ENCODE assay signal across 19 cellular contexts in genomic region chr3:134320749-134321148, GRCh38. TPM values are rescaled to one million over a fixed set of nuclear protein-coding genes. Genes with fewer than 3 reads are reported as not detected.
DNase-seq lines count a peak whose midpoint lies in the region; ATAC-seq and TF ChIP-seq lines count a peak whose summit lies in the region.
"Had no signal": no experiment of that assay in that cellular context is flagged by ENCODE, and none has a peak within 500 bp of the region (broad histone marks: within the 10 kb centered on the region; RNA-seq: fewer than 3 reads in every experiment).

No MANE protein-coding gene starts in this region.

- CTCF ChIA-PET in T-cell (lab: Charles Lee) = no interaction called here
- CTCF ChIA-PET in activated CD8-positive, alpha-beta T cell treated with anti-CD3 and anti-CD28 coated beads, Interleukin-2, amount 10 ng/mL, durations not matched to agents 7 days and 5 days (lab: Charles Lee) = no interaction called here

- no peak overlapping the region for H3K27ac Mint-ChIP-seq in T-cell
- no peak overlapping the region for H3K27ac Mint-ChIP-seq in activated CD8-positive, alpha-beta T cell treated with anti-CD3 and anti-CD28 coated beads, Interleukin-2, amount 10 ng/mL, durations not matched to agents 7 days and 5 days

- no peaks in the 10 kb centered on the region for H3K36me3 Mint-ChIP-seq in T-cell
- H3K36me3 Mint-ChIP-seq in activated CD8-positive, alpha-beta T cell treated with anti-CD3 and anti-CD28 coated beads, Interleukin-2, amount 10 ng/mL, durations not matched to agents 7 days and 5 days (ENCODE audit: low read depth) = no peaks in the 10 kb centered on the region

- POLR2A ChIA-PET in T-cell (lab: Charles Lee) = no interaction called here
- POLR2A ChIA-PET in activated CD8-positive, alpha-beta T cell treated with anti-CD3 and anti-CD28 coated beads, Interleukin-2, amount 10 ng/mL, durations not matched to agents 7 days and 5 days (lab: Charles Lee) = no interaction called here

- no peak overlapping the region for H3K4me3 ChIP-seq in smooth muscle cell
- H3K4me3 ChIP-seq: BLaER1, body of pancreas, tibial nerve had no signal

- no peak overlapping the region for H2AFZ ChIP-seq in smooth muscle cell (ENCODE audit: low read depth)
- H2AFZ ChIP-seq: parathyroid adenoma had no signal

- no peaks in the 10 kb centered on the region for H3K36me3 ChIP-seq in smooth muscle cell (ENCODE audit: low read depth)
- H3K36me3 ChIP-seq: BLaER1, tibial nerve had no signal

- H3K79me2 ChIP-seq in smooth muscle cell (ENCODE audit: low read depth) = no peaks in the 10 kb centered on the region
- H3K79me2 ChIP-seq: parathyroid adenoma had no signal

- H4K20me1 ChIP-seq in smooth muscle cell (ENCODE audit: low read depth) = no peaks in the 10 kb centered on the region
- H4K20me1 ChIP-seq: BLaER1 had no signal

- H3K4me1 ChIP-seq in smooth muscle cell (ENCODE audit: low read depth) = no peaks in the 10 kb centered on the region
- H3K4me1 ChIP-seq: BLaER1, parathyroid adenoma had no signal

- H3K4me2 ChIP-seq in smooth muscle cell = no peak overlapping the region
- H3K4me2 ChIP-seq: BLaER1 had no signal

- 63% methylated on average over 6 of the region's 6 CpGs for WGBS in smooth muscle cell (ENCODE audit: low lambda C conversion rate)

- peaks cover 5% of the 10 kb centered on the region for H3F3A ChIP-seq in smooth muscle cell (ENCODE audit: low read depth)

- no peak for TF ChIP-seq CTCF in smooth muscle cell (IDR thresholded peaks at IDR 0.05; ENCODE audit: borderline replicate concordance, insufficient read depth, poor library complexity, severe bottlenecking)

- no peak overlapping the region for H3K4me3 Mint-ChIP-seq in T-cell
- H3K4me3 Mint-ChIP-seq in activated CD8-positive, alpha-beta T cell treated with anti-CD3 and anti-CD28 coated beads, Interleukin-2, amount 10 ng/mL, durations not matched to agents 7 days and 5 days = no peak overlapping the region

- DNase-seq in H4 (ENCODE audit: low spot score) = peak; percentile 48
- peak; percentile 80 for DNase-seq in RPMI7951 (ENCODE audit: low read depth)
- DNase-seq in glomerular visceral epithelial cell (ENCODE audit: extremely low spot score) = peak; percentile 86
- no peak for DNase-seq in smooth muscle cell (lab: John Stamatoyannopoulos, UW; ENCODE audit: unreplicated experiment)
- DNase-seq in T-cell = no peak
- DNase-seq in NCI-H128 (lab: John Stamatoyannopoulos, UW; ENCODE audit: unreplicated experiment) = no peak
- DNase-seq in activated CD8-positive, alpha-beta T cell treated with anti-CD3 and anti-CD28 coated beads, Interleukin-2, amount 10 ng/mL, durations not matched to agents 7 days and 5 days = no peak
- DNase-seq: activated CD4-positive, alpha-beta T cell treated with anti-CD3 and anti-CD28 coated beads, Interleukin-2, amount 50 U/mL, for 4 hours; activated effector memory CD4-positive, alpha-beta T cell treated with Interleukin-2 at 50 U/mL for 16 hours; body of pancreas; DMS79 treated with DMSO at 0.1 percent for 48 hours; effector CD8-positive, alpha-beta T cell; NCI-H345; OCI-M1; T-helper 9 cell had no signal

- no peaks in the 10 kb centered on the region for H3K27me3 ChIP-seq in smooth muscle cell (ENCODE audit: low read depth)
- H3K27me3 ChIP-seq: BLaER1, body of pancreas, tibial nerve had no signal

- H3K9ac ChIP-seq in smooth muscle cell (ENCODE audit: low read depth) = no peak overlapping the region
- H3K9ac ChIP-seq: BLaER1, parathyroid adenoma had no signal

- ATAC-seq in T-cell (replicated peaks in 1 of 4) (no peak), HG02885 (IDR thresholded peaks at IDR 0.05; ENCODE audit: poor library complexity, unreplicated experiment) (no peak)
- ATAC-seq in activated CD8-positive, alpha-beta T cell treated with anti-CD3 and anti-CD28 coated beads, Interleukin-2, amount 10 ng/mL, durations not matched to agents 7 days and 5 days = no peak
- ATAC-seq: body of pancreas had no signal

- no peaks in the 10 kb centered on the region for H3K4me1 Mint-ChIP-seq in T-cell
- no peaks in the 10 kb centered on the region for H3K4me1 Mint-ChIP-seq in activated CD8-positive, alpha-beta T cell treated with anti-CD3 and anti-CD28 coated beads, Interleukin-2, amount 10 ng/mL, durations not matched to agents 7 days and 5 days (ENCODE audit: low read depth)

- H3K27me3 Mint-ChIP-seq in T-cell = peaks cover 10 to 11% of the 10 kb centered on the region in 2 donors
- H3K27me3 Mint-ChIP-seq in activated CD8-positive, alpha-beta T cell treated with anti-CD3 and anti-CD28 coated beads, Interleukin-2, amount 10 ng/mL, durations not matched to agents 7 days and 5 days (ENCODE audit: low read depth) = peaks cover 26% of the 10 kb centered on the region

- H3K27ac ChIP-seq in smooth muscle cell (ENCODE audit: low read depth) = peak overlapping the region; percentile 76
- H3K27ac ChIP-seq: BLaER1, body of pancreas, parathyroid adenoma, tibial nerve had no signal

- H3K9me3 ChIP-seq in smooth muscle cell (replicated peaks; ENCODE audit: low read depth) = no peaks in the 10 kb centered on the region
- H3K9me3 ChIP-seq: BLaER1, body of pancreas, tibial nerve had no signal

- no peaks in the 10 kb centered on the region for H3K9me3 Mint-ChIP-seq in T-cell
- H3K9me3 Mint-ChIP-seq in activated CD8-positive, alpha-beta T cell treated with anti-CD3 and anti-CD28 coated beads, Interleukin-2, amount 10 ng/mL, durations not matched to agents 7 days and 5 days (ENCODE audit: insufficient read depth) = no peaks in the 10 kb centered on the region

RNA-seq across cellular contexts. Expression of gene AMOTL2, which starts 53.5 kb away (rescaled TPM):
- 21.5 and 23.0 TPM in 2 replicates for total RNA-seq in H4 (2014; rRNA removed; shearing (Covaris generic))
- 13.1 and 15.1 TPM in 2 replicates for total RNA-seq in RPMI7951 (2014; rRNA removed; shearing (Covaris generic))
- 103 and 114 TPM in 2 replicates for total RNA-seq in smooth muscle cell
- polyA plus RNA-seq in smooth muscle cell = 92.1 and 109 TPM in 2 replicates
- under 1 TPM in 3 of 5 donors, not detected in 2; 0.20 to 0.96 (median 0.76) TPM for total RNA-seq in T-cell
- not detected for total RNA-seq in activated CD8-positive, alpha-beta T cell treated with anti-CD3 and anti-CD28 coated beads, Interleukin-2, amount 10 ng/mL, durations not matched to agents 7 days and 5 days

Comparison
In these comparisons a context has a peak if more than half of its experiments do, and no peak if none do; other contexts are left out.
1. DNase-seq: peak in H4 (single experiment), RPMI7951 (single experiment) and glomerular visceral epithelial cell (single experiment); none in smooth muscle cell (single experiment), T-cell (0 of 34), NCI-H128 (single experiment) and activated CD8-positive, alpha-beta T cell treated with anti-CD3 and anti-CD28 coated beads, Interleukin-2, amount 10 ng/mL, durations not matched to agents 7 days and 5 days (single experiment).